18 cellular contexts compared by ENCODE assay signal in genomic region chr5:172428224-172429166, GRCh38. TPM values are rescaled to one million over a fixed set of nuclear protein-coding genes. Genes with fewer than 3 reads are reported as not detected.
DNase-seq lines count a peak whose midpoint lies in the region; ATAC-seq and TF ChIP-seq lines count a peak whose summit lies in the region.
"Had no signal": no experiment of that assay in that cellular context is flagged by ENCODE, and none has a peak within 500 bp of the region (broad histone marks: within the 10 kb centered on the region; RNA-seq: fewer than 3 reads in every experiment).

No MANE protein-coding gene starts in this region.

- peak overlapping the region; percentile 64 for H3K27ac ChIP-seq in colonic mucosa
- H3K27ac ChIP-seq in right lobe of liver, result no peak overlapping the region
- H3K27ac ChIP-seq in stomach, result peak overlapping the region; percentile 61 to 94 (median 84)
- H3K27ac ChIP-seq in CD8-positive, alpha-beta memory T cell (ENCODE audit: low read depth, low read length), result no peak overlapping the region

- H3K27me3 ChIP-seq in colonic mucosa (no peaks in the 10 kb centered on the region), right lobe of liver (no peaks in the 10 kb centered on the region), stomach (no peaks in the 10 kb centered on the region)
- H3K27me3 ChIP-seq in CD8-positive, alpha-beta memory T cell (ENCODE audit: insufficient read depth, low read length, poor library complexity, severe bottlenecking), result no peaks in the 10 kb centered on the region

- no peak overlapping the region for H3K9ac ChIP-seq in colonic mucosa (ENCODE audit: low read depth in 2 of 2, low read length in 2 of 2)

- H3K27me3 Mint-ChIP-seq in CD8-positive, alpha-beta memory T cell, result peaks cover 6 to 45% of the 10 kb centered on the region in 2 donors

- DNase-seq in CD1c-positive myeloid dendritic cell (ENCODE audit: extremely low spot score), result peak; percentile 9
- DNase-seq in colonic mucosa, result no peak
- DNase-seq in right lobe of liver, result no peak
- no peak for DNase-seq in stomach
- no peak for DNase-seq in activated CD4-positive, alpha-beta T cell treated with anti-CD3 and anti-CD28 coated beads for 48 hours
- DNase-seq in HEK293T (ENCODE audit: extremely low spot score), result no peak
- no peak for DNase-seq in CD8-positive, alpha-beta memory T cell
- no peak for DNase-seq in MV-4-11 (lab: John Stamatoyannopoulos, UW)
- DNase-seq: activated CD8-positive, alpha-beta memory T cell treated with anti-CD3 and anti-CD28 coated beads for 24 hours; activated naive CD4-positive, alpha-beta T cell; cerebellar nuclear complex; erythroblast; KG1; naive thymus-derived CD8-positive, alpha-beta T cell; NCI-H1694; NCI-H748 treated with DMSO at 0.1 percent for 48 hours; T-helper 9 cell had no signal

- no peak for TF ChIP-seq POLR2A in right lobe of liver (IDR thresholded peaks at IDR 0.05)
- TF ChIP-seq POLR2A in stomach (IDR thresholded peaks at IDR 0.05), result no peak

- no peaks in the 10 kb centered on the region for H3K4me1 Mint-ChIP-seq in CD8-positive, alpha-beta memory T cell

- no peak overlapping the region for H3K4me3 Mint-ChIP-seq in CD8-positive, alpha-beta memory T cell
- H3K4me3 Mint-ChIP-seq: naive thymus-derived CD8-positive, alpha-beta T cell had no signal

- TF ChIP-seq CTCF in colonic mucosa (IDR thresholded peaks at IDR 0.05), result no peak
- TF ChIP-seq CTCF in right lobe of liver (IDR thresholded peaks at IDR 0.05), result no peak
- no peak for TF ChIP-seq CTCF in stomach (IDR thresholded peaks at IDR 0.05)

- H3K4me3 ChIP-seq in colonic mucosa, result no peak overlapping the region
- no peak overlapping the region for H3K4me3 ChIP-seq in right lobe of liver
- no peak overlapping the region for H3K4me3 ChIP-seq in stomach
- H3K4me3 ChIP-seq in CD8-positive, alpha-beta memory T cell (ENCODE audit: low read length), result no peak overlapping the region
- H3K4me3 ChIP-seq: GM12878 had no signal

- CTCF ChIA-PET in HEK293T (lab: Yijun Ruan, JAX), result no interaction called here
- CTCF ChIA-PET in CD8-positive, alpha-beta memory T cell (lab: Charles Lee), result no interaction called here

- ATAC-seq in right lobe of liver, result peak in 3 of 4 donors; percentile 18 to 32 (median 24)
- ATAC-seq: GM12878; naive thymus-derived CD8-positive, alpha-beta T cell had no signal

- H3K9me3 Mint-ChIP-seq in CD8-positive, alpha-beta memory T cell, result no peaks in the 10 kb centered on the region
- H3K9me3 Mint-ChIP-seq: naive thymus-derived CD8-positive, alpha-beta T cell had no signal

- H3K27ac Mint-ChIP-seq in CD8-positive, alpha-beta memory T cell, result no peak overlapping the region
- H3K27ac Mint-ChIP-seq: naive thymus-derived CD8-positive, alpha-beta T cell had no signal

- 79% methylated on average over 10 of the region's 12 CpGs for WGBS in right lobe of liver (ENCODE audit: insufficient coverage, low coverage, low lambda C conversion rate, missing lambda C conversion rate)
- 71 to 90% (median 78%) methylated on average over 12 of the region's 12 CpGs for WGBS in stomach, 5 donors

- H3K9me3 ChIP-seq in colonic mucosa (no peaks in the 10 kb centered on the region), right lobe of liver (no peaks in the 10 kb centered on the region), stomach (no peaks in the 10 kb centered on the region)
- no peaks in the 10 kb centered on the region for H3K9me3 ChIP-seq in CD8-positive, alpha-beta memory T cell (ENCODE audit: low read length)

- H3K4me1 ChIP-seq in colonic mucosa (no peaks in the 10 kb centered on the region), right lobe of liver (no peaks in the 10 kb centered on the region), stomach (peaks cover 12 to 91% (median 73%) of the 10 kb centered on the region in 4 donors)
- H3K4me1 ChIP-seq in CD8-positive, alpha-beta memory T cell (ENCODE audit: insufficient read depth, low read length), result no peaks in the 10 kb centered on the region

- POLR2A ChIA-PET in HEK293T (lab: Yijun Ruan, JAX), result no interaction called here
- POLR2A ChIA-PET in CD8-positive, alpha-beta memory T cell (lab: Charles Lee), result no interaction called here

- H3K36me3 ChIP-seq in colonic mucosa, result no peaks in the 10 kb centered on the region
- no peaks in the 10 kb centered on the region for H3K36me3 ChIP-seq in right lobe of liver
- no peaks in the 10 kb centered on the region for H3K36me3 ChIP-seq in stomach
- no peaks in the 10 kb centered on the region for H3K36me3 ChIP-seq in CD8-positive, alpha-beta memory T cell (ENCODE audit: insufficient read depth, low read length)

- TF ChIP-seq EP300 in stomach (IDR thresholded peaks at IDR 0.05), result no peak

- intact Hi-C loops in colonic mucosa (cut with DNase I) (no loop called here), right lobe of liver (cut with DNase I) (no loop called here), stomach (cut with DNase I; ENCODE audit: low total_unique reads) (no loop called here)

- H3K36me3 Mint-ChIP-seq in CD8-positive, alpha-beta memory T cell, result no peaks in the 10 kb centered on the region
- H3K36me3 Mint-ChIP-seq: naive thymus-derived CD8-positive, alpha-beta T cell had no signal

TF ChIP-seq in HEK293T, 16 proteins besides CTCF, POLR2A, EP300 and RAD21:
- no peak for TF ChIP-seq LEF1 (IDR thresholded peaks at IDR 0.05; ENCODE audit: borderline replicate concordance)
- no peak for TF ChIP-seq NFRKB (IDR thresholded peaks at IDR 0.05)
- TF ChIP-seq PKNOX1 (IDR thresholded peaks at IDR 0.05), result no peak
- TF ChIP-seq SUZ12 (IDR thresholded peaks at IDR 0.05), result no peak
- TF ChIP-seq L3MBTL2 (conservative IDR thresholded peaks at IDR 0.05), result no peak
- no peak for TF ChIP-seq ELF4 (IDR thresholded peaks at IDR 0.05)
- no peak for TF ChIP-seq ARNT (IDR thresholded peaks at IDR 0.05)
- TF ChIP-seq TARDBP (IDR thresholded peaks at IDR 0.05), result no peak
- TF ChIP-seq ZNF384 (IDR thresholded peaks at IDR 0.05), result no peak
- no peak for TF ChIP-seq FOXA1 (IDR thresholded peaks at IDR 0.05)
TF ChIP-seq in HEK293T: peak in this region for 0.

RNA-seq across cellular contexts. Expression of gene SH3PXD2B, which starts 25.8 kb away (rescaled TPM):
- total RNA-seq in colonic mucosa (10 to 100 TPM; 12.2 to 13.2 TPM), right lobe of liver (1 to 10 TPM; 2.5 to 6.8 (median 5.2) TPM), stomach (10 to 100 TPM in 4 of 5 donors, 1 to 10 TPM in 1; 7.2 to 63.0 (median 35.1) TPM)
- 10 to 100 TPM in 1 of 3 donors, 1 to 10 TPM in 2; 6.7 to 15.8 (median 7.4) TPM for polyA plus RNA-seq in stomach
- total RNA-seq in CD8-positive, alpha-beta memory T cell, result under 1 TPM; 0.09 to 0.15 TPM
- polyA plus RNA-seq in CD8-positive, alpha-beta memory T cell, result not detected

Comparison
In these comparisons a context has a peak if more than half of its experiments do, and no peak if none do; other contexts are left out.
1. H3K27ac ChIP-seq: peak in colonic mucosa (single experiment) and stomach (5 of 5); none in right lobe of liver (0 of 3) and CD8-positive, alpha-beta memory T cell (single experiment).